In genomic region chr3:11132861-11133260, GRCh38 we compare ENCODE assay signal across 26 cellular contexts. TPM values are rescaled to one million over a fixed set of nuclear protein-coding genes. Genes with fewer than 3 reads are reported as not detected.
"Had no signal": no experiment of that assay in that cellular context is flagged by ENCODE, and none has a peak within 500 bp of the region (broad histone marks: within the 10 kb centered on the region; RNA-seq: fewer than 3 reads in every experiment).

No MANE protein-coding gene starts in this region.

- H3K4me3 ChIP-seq: left lung, lower lobe of right lung, mucosa of descending colon, skin epidermis, stomach, testis, tibial artery, uterus had no signal

- H3K27ac ChIP-seq: left lung, lower lobe of right lung, parathyroid adenoma, stomach, testis, uterus had no signal

- H3K36me3 ChIP-seq: left lung, lower lobe of right lung, stomach, tibial artery, uterus had no signal

- H3K9ac ChIP-seq: parathyroid adenoma had no signal

- H3K27me3 ChIP-seq: left lung, stomach, testis, tibial artery, uterus had no signal

- H3K4me1 ChIP-seq: left lung, lower lobe of right lung, parathyroid adenoma, stomach, testis, uterus had no signal

- ATAC-seq: left colon; left lung; lower lobe of right lung; mucosa of descending colon; naive thymus-derived CD4-positive, alpha-beta T cell; natural killer cell treated with Interleukin-12 subunit alpha and Interleukin-12 subunit beta and Interleukin-15 and Interleukin-18, amount 100 ng/mL, for 72 hours; right cardiac atrium; sciatic nerve; stimulated activated naive B cell treated with anti-CD40 and anti-IgM and Interleukin-4, amounts not matched to agents 10 μg/mL and 1 μg/mL and 100 μg/mL, for 72 hours; stimulated activated naive CD8-positive, alpha-beta T cell treated with anti-CD3 and anti-CD28 coated beads, Interleukin-15, Interleukin-2, amounts not matched to agents 100 U/mL and 50 U/mL, for 24 hours had no signal

- H3K9me3 ChIP-seq: left lung, lower lobe of right lung, mucosa of descending colon, stomach, testis, tibial artery, uterus had no signal

- H2AFZ ChIP-seq: parathyroid adenoma had no signal

- DNase-seq: hippocampal formation; kidney; left colon; left lung; lower lobe of right lung; midbrain; mucosa of descending colon; naive thymus-derived CD4-positive, alpha-beta T cell; nucleus accumbens; right cardiac atrium; stimulated activated CD4-positive, alpha-beta T cell treated with anti-CD3 and anti-CD28 coated beads, Interleukin-12 subunit alpha, Interleukin-12 subunit beta, amount 100 ng/mL, for 4 hours; stimulated activated CD4-positive, alpha-beta T cell treated with anti-CD3 and anti-CD28 coated beads, Interleukin-15, amount 100 ng/mL, for 24 hours; stimulated activated CD4-positive, alpha-beta T cell treated with anti-CD3 and anti-CD28 coated beads, Interleukin-2, amount 100 ng/mL, for 24 hours; stimulated activated CD4-positive, alpha-beta T cell treated with anti-CD3 and anti-CD28 coated beads, Interleukin-4, amount 100 ng/mL, for 1 hour; stimulated activated naive B cell treated with anti-CD40 and anti-IgM and Interleukin-4, amounts not matched to agents 10 μg/mL and 1 μg/mL and 100 μg/mL, for 72 hours; stimulated activated naive CD8-positive, alpha-beta T cell treated with anti-CD3 and anti-CD28 coated beads, Interleukin-15, Interleukin-2, amounts not matched to agents 100 U/mL and 50 U/mL, for 24 hours; stomach; testis; tibial artery; trophoblast cell; uterus had no signal

RNA-seq across cellular contexts. Expression of gene HRH1, which starts 21.4 kb away (rescaled TPM):
- total RNA-seq: progenitor cell of endocrine pancreas had no signal
- polyA plus RNA-seq: naive thymus-derived CD4-positive, alpha-beta T cell had no signal
